ENCODE assay signal across 15 cellular contexts in the genomic region with DNA sequence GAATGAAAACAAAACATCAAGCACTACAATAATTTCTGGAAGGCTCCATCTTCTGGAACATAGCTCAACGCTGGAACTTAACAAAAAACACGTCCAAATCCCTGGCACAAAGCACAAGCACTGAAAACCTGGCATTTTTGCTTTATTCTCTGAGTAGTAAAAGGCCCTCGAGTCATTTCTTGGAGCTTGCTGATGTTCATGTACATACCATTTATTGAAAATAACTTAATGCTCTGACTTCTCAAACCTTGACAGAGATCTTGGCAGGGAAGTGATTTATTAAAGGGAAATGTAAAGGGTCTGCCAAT.
DNase-seq lines count a peak whose midpoint lies in the region; ATAC-seq and TF ChIP-seq lines count a peak whose summit lies in the region.
"Had no signal": no experiment of that assay in that cellular context is flagged by ENCODE, and none has a peak within 500 bp of the region (broad histone marks: within the 10 kb centered on the region; RNA-seq: fewer than 3 reads in every experiment).

No MANE protein-coding gene starts in this region.

- H3K27ac ChIP-seq in SJCRH30 (peak overlapping the region; percentile 87), gastroesophageal sphincter (peak overlapping the region in 3 of 4 donors; percentile 41 to 55 (median 51)), thoracic aorta (peak overlapping the region; percentile 79)

- ATAC-seq in activated T-cell treated with anti-CD3 and anti-CD28 coated beads, Interleukin-2, amount 50 U/mL, for 72 hours (replicated peaks in 1 of 2) = no peak
- ATAC-seq in gastroesophageal sphincter (no peak), thoracic aorta (ENCODE audit: insufficient number of reproducible peaks, low FRiP score, low read depth) (no peak)
- ATAC-seq: Panc1 had no signal

- no peaks in the 10 kb centered on the region for H3K27me3 Mint-ChIP-seq in activated T-cell treated with anti-CD3 and anti-CD28 coated beads, Interleukin-2, amount 50 U/mL, for 72 hours (ENCODE audit: low read depth)
- H3K27me3 Mint-ChIP-seq: activated CD4-positive, alpha-beta T cell treated with anti-CD3 and anti-CD28 coated beads, Interleukin-2, amount 10 ng/mL, durations not matched to agents 24 days and 14 days had no signal

- H3K36me3 Mint-ChIP-seq in activated T-cell treated with anti-CD3 and anti-CD28 coated beads, Interleukin-2, amount 50 U/mL, for 72 hours (ENCODE audit: insufficient read depth in 2 of 2) = peaks cover 5 to 11% of the 10 kb centered on the region in 2 donors

- H3K4me3 ChIP-seq in SJCRH30 (no peak overlapping the region), gastroesophageal sphincter (no peak overlapping the region), thoracic aorta (peak overlapping the region; percentile 36)
- H3K4me3 ChIP-seq: A549 had no signal

- peak overlapping the region in 1 of 2 donors; percentile 60 for H3K4me3 Mint-ChIP-seq in activated T-cell treated with anti-CD3 and anti-CD28 coated beads, Interleukin-2, amount 50 U/mL, for 72 hours
- H3K4me3 Mint-ChIP-seq: nephron progenitor cell; T-helper 1 cell treated with Interleukin-12 subunit alpha and Interleukin-12 subunit beta and Interleukin-4 antibody, amounts not matched to agents 30 μg/mL and 1 μg/mL, for 36 hours had no signal

- no peak for DNase-seq in activated T-cell treated with anti-CD3 and anti-CD28 coated beads, Interleukin-2, amount 50 U/mL, for 72 hours
- DNase-seq in activated T-cell treated with anti-CD3 and anti-CD28 coated beads, Interleukin-2, amount 50 U/mL, for 1 hour = no peak
- DNase-seq in SJCRH30 (no peak), thoracic aorta (ENCODE audit: low spot score) (no peak), NCI-H345 treated with DMSO at 0.1 percent for 48 hours (lab: John Stamatoyannopoulos, UW; ENCODE audit: unreplicated experiment) (no peak), NCI-H2196 (lab: John Stamatoyannopoulos, UW; ENCODE audit: unreplicated experiment) (no peak), HCEC 1CT (no peak)
- DNase-seq: activated CD4-positive, alpha-beta T cell treated with anti-CD3 and anti-CD28 coated beads, Interleukin-2, amount 10 ng/mL, durations not matched to agents 24 days and 14 days; NCI-H1417; NCI-H524 treated with DMSO at 0.1 percent for 48 hours; nephron progenitor cell had no signal

- H3K4me1 Mint-ChIP-seq in activated T-cell treated with anti-CD3 and anti-CD28 coated beads, Interleukin-2, amount 50 U/mL, for 72 hours (ENCODE audit: low read depth) = peaks cover 85% of the 10 kb centered on the region
- H3K4me1 Mint-ChIP-seq: nephron progenitor cell had no signal

- H3K4me1 ChIP-seq in SJCRH30 (peaks cover 63% of the 10 kb centered on the region), gastroesophageal sphincter (peaks cover 0 to 3% (median 0%) of the 10 kb centered on the region in 3 donors), thoracic aorta (ENCODE audit: control insufficient read depth in 1 of 2, low read depth in 2 of 2) (peaks cover 41 to 53% of the 10 kb centered on the region in 2 donors)

- no peak for TF ChIP-seq EP300 in gastroesophageal sphincter (IDR thresholded peaks at IDR 0.05)

- no peaks in the 10 kb centered on the region for H3K36me3 ChIP-seq in SJCRH30
- H3K36me3 ChIP-seq in gastroesophageal sphincter = no peaks in the 10 kb centered on the region
- H3K36me3 ChIP-seq in thoracic aorta = no peaks in the 10 kb centered on the region

- no peak for TF ChIP-seq POLR2A in gastroesophageal sphincter (IDR thresholded peaks at IDR 0.05)

- H3K27me3 ChIP-seq in SJCRH30 (no peaks in the 10 kb centered on the region), gastroesophageal sphincter (no peaks in the 10 kb centered on the region), thoracic aorta (replicated peaks; ENCODE audit: insufficient read depth) (no peaks in the 10 kb centered on the region)

- H3K9me3 ChIP-seq in SJCRH30 (replicated peaks) (0 out of 2 replicates have a peak, but pooled peaks cover 3% of the 10 kb centered on the region), gastroesophageal sphincter (no peaks in the 10 kb centered on the region), thoracic aorta (no peaks in the 10 kb centered on the region)
- H3K9me3 ChIP-seq: A549 had no signal

- WGBS in gastroesophageal sphincter (ENCODE audit: low coverage in 1 of 2), 2 donors = 15 to 32% methylated on average over 3 of the region's 3 CpGs

- H3K9me3 Mint-ChIP-seq in activated T-cell treated with anti-CD3 and anti-CD28 coated beads, Interleukin-2, amount 50 U/mL, for 72 hours = peaks cover 8 to 10% of the 10 kb centered on the region in 2 donors
- H3K9me3 Mint-ChIP-seq: nephron progenitor cell had no signal

- H3K27ac Mint-ChIP-seq in activated T-cell treated with anti-CD3 and anti-CD28 coated beads, Interleukin-2, amount 50 U/mL, for 72 hours = peak overlapping the region; percentile 26
- H3K27ac Mint-ChIP-seq: nephron progenitor cell had no signal

- TF ChIP-seq CTCF in gastroesophageal sphincter (IDR thresholded peaks at IDR 0.05) = no peak
- no peak for TF ChIP-seq CTCF in thoracic aorta (IDR thresholded peaks at IDR 0.05)
